1 cellular context compared by ENCODE assay signal in genomic region chr5:140547508-140548299, GRCh38.
TF ChIP-seq lines count a peak whose summit lies in the region.

Gene EIF4EBP3, plus strand, starts transcription at chr5:140547662. Its CDS starts 76 bp downstream, at chr5:140547738.

TF ChIP-seq in HepG2, 621 proteins besides CTCF, POLR2A, EP300 and RAD21 (continued from another document and continues in another):
- TF ChIP-seq KLF12 (CRISPR knock-in tag; IDR thresholded peaks at IDR 0.05; ENCODE audit: borderline replicate concordance) (0 out of 2 replicates have a peak, but pooled peaks have one; percentile 44), ARHGAP35 (CRISPR knock-in tag; IDR thresholded peaks at IDR 0.05; ENCODE audit: borderline replicate concordance) (no peak), ATF6 (CRISPR knock-in tag; conservative IDR thresholded peaks at IDR 0.05) (no peak), FOSL2 (CRISPR knock-in tag; IDR thresholded peaks at IDR 0.05) (peak; percentile 49; the same call in 1 of the 2 replicates), USF2 (IDR thresholded peaks at IDR 0.05; ENCODE audit: low read depth, low read length) (peak; percentile 89), USF2 (CRISPR knock-in tag; IDR thresholded peaks at IDR 0.05; ENCODE audit: borderline replicate concordance) (peak; percentile 87), ISL2 (CRISPR knock-in tag; IDR thresholded peaks at IDR 0.05) (peak; percentile 56; the same call in 1 of the 2 replicates), NFIC (IDR thresholded peaks at IDR 0.05; ENCODE audit: low read length) (no peak), TFAP4 (IDR thresholded peaks at IDR 0.05; ENCODE audit: borderline replicate concordance, low read depth) (no peak; the same call in 1 of the 2 replicates), ZNF546 (CRISPR knock-in tag; conservative IDR thresholded peaks at IDR 0.05) (no peak), BHLHE40 (IDR thresholded peaks at IDR 0.05; ENCODE audit: low read length) (peak; percentile 74), LBX2 (CRISPR knock-in tag; IDR thresholded peaks at IDR 0.05; ENCODE audit: borderline replicate concordance) (no peak), POLR2AphosphoS2 (IDR thresholded peaks at IDR 0.05; ENCODE audit: low read depth, low read length) (no peak), NFKBIZ (CRISPR knock-in tag; IDR thresholded peaks at IDR 0.05) (0 out of 2 replicates have a peak, but pooled peaks have one; percentile 57), ZMYM2 (CRISPR knock-in tag; IDR thresholded peaks at IDR 0.05) (no peak), ZBTB42 (CRISPR knock-in tag; IDR thresholded peaks at IDR 0.05) (no peak), ZSCAN9 (CRISPR knock-in tag; IDR thresholded peaks at IDR 0.05; ENCODE audit: borderline replicate concordance) (peak; percentile 81; the same call in 1 of the 2 replicates), ZNF816 (CRISPR knock-in tag; IDR thresholded peaks at IDR 0.05; ENCODE audit: borderline replicate concordance) (0 out of 2 replicates have a peak, but pooled peaks have one; percentile 33), PITX1 (CRISPR knock-in tag; IDR thresholded peaks at IDR 0.05) (0 out of 2 replicates have a peak, but pooled peaks have one; percentile 34), ZNF460 (CRISPR knock-in tag; IDR thresholded peaks at IDR 0.05; ENCODE audit: borderline replicate concordance) (no peak), ELF3 (CRISPR knock-in tag; IDR thresholded peaks at IDR 0.05) (peak; percentile 60), TERF1 (CRISPR knock-in tag; IDR thresholded peaks at IDR 0.05) (no peak), PRDM15 (CRISPR knock-in tag; IDR thresholded peaks at IDR 0.05) (peak; percentile 42; the same call in 1 of the 2 replicates), AHR (CRISPR knock-in tag; IDR thresholded peaks at IDR 0.05) (no peak), HES4 (CRISPR knock-in tag; IDR thresholded peaks at IDR 0.05; ENCODE audit: borderline replicate concordance) (no peak), ZMYM4 (CRISPR knock-in tag; IDR thresholded peaks at IDR 0.05) (peak; percentile 64), TAF1 (CRISPR knock-in tag; IDR thresholded peaks at IDR 0.05) (no peak), ZNF562 (CRISPR knock-in tag; IDR thresholded peaks at IDR 0.05; ENCODE audit: borderline replicate concordance) (no peak), ZNF784 (CRISPR knock-in tag; IDR thresholded peaks at IDR 0.05; ENCODE audit: borderline replicate concordance) (0 out of 2 replicates have a peak, but pooled peaks have one; percentile 71), ZNF256 (CRISPR knock-in tag; conservative IDR thresholded peaks at IDR 0.05) (0 out of 2 replicates have a peak, but pooled peaks have one; percentile 68), ZNF563 (CRISPR knock-in tag; IDR thresholded peaks at IDR 0.05) (no peak; the same call in 1 of the 2 replicates), THRA (CRISPR knock-in tag; IDR thresholded peaks at IDR 0.05; ENCODE audit: borderline replicate concordance) (peak; percentile 36; the same call in 1 of the 2 replicates), PATZ1 (CRISPR knock-in tag; IDR thresholded peaks at IDR 0.05) (peak; percentile 10; the same call in 1 of the 2 replicates), MTF1 (CRISPR knock-in tag; IDR thresholded peaks at IDR 0.05) (no peak), ZNF547 (CRISPR knock-in tag; IDR thresholded peaks at IDR 0.05) (0 out of 2 replicates have a peak, but pooled peaks have one; percentile 40), ZNF496 (CRISPR knock-in tag; IDR thresholded peaks at IDR 0.05; ENCODE audit: insufficient replicate concordance) (no peak), SMYD3 (CRISPR knock-in tag; IDR thresholded peaks at IDR 0.05) (peak; percentile 27; the same call in 1 of the 2 replicates), PAF1 (CRISPR knock-in tag; IDR thresholded peaks at IDR 0.05) (no peak), SP2 (CRISPR knock-in tag; IDR thresholded peaks at IDR 0.05) (peak; percentile 79), MLXIP (CRISPR knock-in tag; IDR thresholded peaks at IDR 0.05; ENCODE audit: borderline replicate concordance) (no peak), ZSCAN31 (CRISPR knock-in tag; IDR thresholded peaks at IDR 0.05; ENCODE audit: low read depth) (peak; percentile 64; the same call in 1 of the 2 replicates), NR2C2 (CRISPR knock-in tag; IDR thresholded peaks at IDR 0.05; ENCODE audit: borderline replicate concordance) (no peak), ZNF432 (CRISPR knock-in tag; IDR thresholded peaks at IDR 0.05; ENCODE audit: borderline replicate concordance) (no peak), CREBL2 (CRISPR knock-in tag; IDR thresholded peaks at IDR 0.05; ENCODE audit: borderline replicate concordance) (no peak), GPN1 (CRISPR knock-in tag; IDR thresholded peaks at IDR 0.05; ENCODE audit: borderline replicate concordance) (no peak), ZNF451 (CRISPR knock-in tag; IDR thresholded peaks at IDR 0.05) (0 out of 2 replicates have a peak, but pooled peaks have one; percentile 66), PHF21A (CRISPR knock-in tag; IDR thresholded peaks at IDR 0.05) (0 out of 2 replicates have a peak, but pooled peaks have one; percentile 63)
